16 cellular contexts compared by ENCODE assay signal in the genomic region with DNA sequence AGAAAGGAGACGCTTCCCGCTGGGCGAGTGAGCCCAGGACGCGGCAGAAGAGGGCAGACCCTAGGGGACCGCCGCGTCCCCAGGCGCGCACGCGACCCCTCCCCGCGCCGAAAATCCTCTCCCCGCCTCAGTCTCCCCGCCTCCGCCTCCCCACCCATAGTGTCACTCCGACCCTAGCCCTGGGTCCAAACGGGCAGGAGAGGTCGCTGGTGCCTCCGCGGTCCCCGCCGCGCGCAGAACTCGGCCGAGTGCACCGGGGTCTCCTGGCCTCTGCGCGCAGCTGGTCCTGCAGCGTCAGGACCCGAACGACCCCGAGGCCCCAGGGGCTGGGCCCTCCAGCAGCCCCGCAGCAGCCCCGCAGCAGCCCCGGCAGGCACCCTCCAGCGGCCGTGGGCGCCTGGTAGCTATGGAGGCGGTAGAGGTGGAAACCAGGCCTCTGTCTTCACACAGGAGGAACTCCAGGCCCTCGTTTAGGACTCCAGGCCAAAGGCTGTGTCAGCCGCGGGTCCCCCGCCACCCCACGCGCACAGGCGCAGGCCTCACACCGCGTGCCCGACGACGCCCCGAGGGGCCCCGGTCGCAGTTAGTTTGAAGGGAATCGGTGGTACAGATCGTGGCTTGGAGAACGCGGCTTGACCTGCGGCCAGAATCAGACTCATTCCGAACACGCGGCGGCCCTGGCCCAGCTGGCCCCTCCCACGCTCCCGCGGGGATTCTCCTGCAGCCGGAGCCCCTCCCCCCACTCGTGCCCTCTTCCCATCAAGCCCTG.
DNase-seq lines count a peak whose midpoint lies in the region; ATAC-seq, FAIRE-seq and TF ChIP-seq lines count a peak whose summit lies in the region.
"Had no signal": no experiment of that assay in that cellular context is flagged by ENCODE, and none has a peak within 500 bp of the region (broad histone marks: within the 10 kb centered on the region; RNA-seq: fewer than 3 reads in every experiment).

No MANE protein-coding gene starts in this region.

- H3K4me1 ChIP-seq in HUES6 (ENCODE audit: control insufficient read depth, insufficient read depth, low read length) (no peaks in the 10 kb centered on the region), endothelial cell of umbilical vein (ENCODE audit: control insufficient read depth, extremely low read depth, insufficient read depth, low read length) (no peaks in the 10 kb centered on the region), mesenchymal stem cell (ENCODE audit: control insufficient read depth, insufficient read depth, low read depth, low read length) (peaks cover 5% of the 10 kb centered on the region), skeletal muscle tissue (ENCODE audit: control insufficient read depth in 3 of 3, insufficient read depth in 3 of 3, low read length in 3 of 3) (peaks cover 5 to 13% (median 7%) of the 10 kb centered on the region in 3 donors)

- H4K91ac ChIP-seq in mesenchymal stem cell (ENCODE audit: low read length): no peak overlapping the region

- H3K9ac ChIP-seq in HUES6 (ENCODE audit: low read length): no peak overlapping the region
- H3K9ac ChIP-seq in endothelial cell of umbilical vein (replicated peaks; ENCODE audit: extremely low read depth, insufficient read depth, low read length): no peak overlapping the region
- no peak overlapping the region for H3K9ac ChIP-seq in mesenchymal stem cell (ENCODE audit: low read length)
- H3K9ac ChIP-seq in skeletal muscle tissue (ENCODE audit: low read depth in 1 of 3, low read length in 3 of 3): peak overlapping the region in 2 of 3 donors; percentile 16 to 57

- H3K36me3 ChIP-seq in HUES6 (ENCODE audit: control insufficient read depth, insufficient read depth, low read length): no peaks in the 10 kb centered on the region
- no peaks in the 10 kb centered on the region for H3K36me3 ChIP-seq in endothelial cell of umbilical vein (ENCODE audit: control insufficient read depth in 2 of 2, extremely low read depth in 1 of 2, insufficient read depth in 2 of 2, low read length in 2 of 2)
- H3K36me3 ChIP-seq in mesenchymal stem cell (ENCODE audit: control insufficient read depth in 1 of 2, insufficient read depth in 2 of 2, low read depth in 1 of 2, low read length in 2 of 2): no peaks in the 10 kb centered on the region
- no peaks in the 10 kb centered on the region for H3K36me3 ChIP-seq in skeletal muscle tissue (ENCODE audit: control insufficient read depth in 3 of 3, insufficient read depth in 3 of 3, low read length in 3 of 3)
- H3K36me3 ChIP-seq: tibial nerve, WERI-Rb-1 had no signal

- no peak for ATAC-seq in GM21390 (IDR thresholded peaks at IDR 0.05; ENCODE audit: unreplicated experiment)

- intact Hi-C loops in endothelial cell of umbilical vein (cut with micrococcal nuclease): no loop called here

- no peak overlapping the region for H3K4ac ChIP-seq in mesenchymal stem cell (ENCODE audit: low read depth in 1 of 2, low read length in 2 of 2)

- FAIRE-seq in endothelial cell of umbilical vein (lab: Jason Lieb, UNC) (no peak), H54 (lab: Jason Lieb, UNC) (no peak)
- FAIRE-seq: D721Med had no signal

- peak overlapping the region; percentile 45; the same call in 1 of the 2 replicates for H3K4me3 ChIP-seq in HUES6 (ENCODE audit: low read depth, low read length)
- H3K4me3 ChIP-seq in endothelial cell of umbilical vein (replicated peaks in 1 of 3; ENCODE audit: insufficient read depth in 1 of 3, low read depth in 1 of 3, low read length in 3 of 3): no peak overlapping the region
- H3K4me3 ChIP-seq in mesenchymal stem cell (ENCODE audit: insufficient read depth in 1 of 2, low read depth in 1 of 2, low read length in 2 of 2): peak overlapping the region in 1 of 2 experiments; percentile 47
- H3K4me3 ChIP-seq in skeletal muscle tissue (ENCODE audit: low read length in 3 of 3): peak overlapping the region in 2 of 3 donors; percentile 7 to 58

- H2BK120ac ChIP-seq in mesenchymal stem cell (ENCODE audit: low read depth, low read length): no peak overlapping the region

- no peak overlapping the region for H3K14ac ChIP-seq in mesenchymal stem cell (ENCODE audit: low read length in 2 of 2)

- no peak overlapping the region for H4K8ac ChIP-seq in mesenchymal stem cell (ENCODE audit: low read length)

- no TSS peak for BruUV-seq in endothelial cell of umbilical vein (replicated peaks; lab: Mats Ljungman, UMichigan)

- peak overlapping the region; percentile 57 for H2BK15ac ChIP-seq in mesenchymal stem cell (ENCODE audit: low read depth, poor library complexity, severe bottlenecking)

- H2AFZ ChIP-seq in endothelial cell of umbilical vein (ENCODE audit: low read depth, low read length) (no peak overlapping the region), mesenchymal stem cell (ENCODE audit: low read depth, low read length) (no peak overlapping the region)

- H3K9me3 ChIP-seq in HUES6 (ENCODE audit: control insufficient read depth, insufficient read depth, low read depth, low read length): peaks cover 4% of the 10 kb centered on the region; the same call in 1 of the 2 replicates
- H3K9me3 ChIP-seq in endothelial cell of umbilical vein (replicated peaks; ENCODE audit: control insufficient read depth, insufficient read depth, low read length): no peaks in the 10 kb centered on the region
- peaks cover 4% of the 10 kb centered on the region for H3K9me3 ChIP-seq in mesenchymal stem cell (ENCODE audit: control insufficient read depth, low read length)
- no peaks in the 10 kb centered on the region for H3K9me3 ChIP-seq in skeletal muscle tissue (ENCODE audit: control insufficient read depth in 3 of 3, low read length in 3 of 3)

- no peaks in the 10 kb centered on the region for H3K9me1 ChIP-seq in endothelial cell of umbilical vein (replicated peaks; ENCODE audit: control insufficient read depth, extremely low read depth, insufficient read depth, low read length)

- TF ChIP-seq POLR2A in endothelial cell of umbilical vein (IDR thresholded peaks at IDR 0.05; ENCODE audit: low read depth, low read length) (no peak), H54 (IDR thresholded peaks at IDR 0.05; ENCODE audit: low read depth, low read length) (no peak)

- H3K79me2 ChIP-seq in endothelial cell of umbilical vein (ENCODE audit: control insufficient read depth, insufficient read depth, low read length): no peaks in the 10 kb centered on the region

- H3K27ac ChIP-seq in HUES6 (ENCODE audit: low read depth, low read length) (no peak overlapping the region), endothelial cell of umbilical vein (ENCODE audit: insufficient read depth, low read depth, low read length) (no peak overlapping the region), mesenchymal stem cell (ENCODE audit: low read length, poor library complexity, severe bottlenecking) (no peak overlapping the region), skeletal muscle tissue (ENCODE audit: low read depth, low read length) (no peak overlapping the region)
- H3K27ac ChIP-seq: tibial nerve, WERI-Rb-1 had no signal

- H3K18ac ChIP-seq in mesenchymal stem cell (ENCODE audit: low read depth in 1 of 2, low read length in 2 of 2): no peak overlapping the region

- DNase-seq in endothelial cell of umbilical vein (ENCODE audit: low read depth, low spot score) (no peak), mesenchymal stem cell (no peak), GOT3 (lab: John Stamatoyannopoulos, UW) (no peak), H54 (ENCODE audit: insufficient read length, low spot score) (no peak), activated gamma-delta T cell treated with Interleukin-2 at 50 U/mL for 16 hours (no peak)
- DNase-seq: activated naive CD8-positive, alpha-beta T cell treated with anti-CD3 and anti-CD28 coated beads, Interleukin-2, amount 10 ng/mL, durations not matched to agents 7 days and 5 days; immature natural killer cell; naive B cell; NCI-H1105; NCI-H226; WERI-Rb-1 had no signal

- 93% methylated on average over 70 of the region's 72 CpGs for WGBS in mesenchymal stem cell

- no peak overlapping the region for H2BK12ac ChIP-seq in mesenchymal stem cell (ENCODE audit: low read length in 2 of 2)

- no peaks in the 10 kb centered on the region for H3K79me1 ChIP-seq in mesenchymal stem cell (replicated peaks; ENCODE audit: low read length, poor library complexity, severe bottlenecking)

- H4K20me1 ChIP-seq in endothelial cell of umbilical vein (replicated peaks; ENCODE audit: control insufficient read depth, extremely low read depth, insufficient read depth, low read length): no peaks in the 10 kb centered on the region

- no peak overlapping the region for H2BK5ac ChIP-seq in mesenchymal stem cell (ENCODE audit: low read depth, low read length, poor library complexity, severe bottlenecking)

- dilution Hi-C loops in endothelial cell of umbilical vein (cut with MboI; ENCODE audit: extremely low pct_ligation_motif_present, low sequenced_read_pairs): no loop called here

- H3K27me3 ChIP-seq in HUES6 (ENCODE audit: control insufficient read depth, insufficient read depth, low read length) (peaks cover 32% of the 10 kb centered on the region), endothelial cell of umbilical vein (ENCODE audit: control insufficient read depth in 2 of 2, insufficient read depth in 2 of 2, low read length in 2 of 2) (peaks cover 30 to 61% of the 10 kb centered on the region in 2 experiments), mesenchymal stem cell (ENCODE audit: control insufficient read depth in 1 of 2, insufficient read depth in 1 of 2, low read length in 2 of 2) (peaks cover 13 to 44% of the 10 kb centered on the region in 2 experiments), skeletal muscle tissue (ENCODE audit: control insufficient read depth in 3 of 3, insufficient read depth in 3 of 3, low read length in 3 of 3) (peaks cover 19 to 47% (median 37%) of the 10 kb centered on the region in 3 donors)

- H3K4me2 ChIP-seq in endothelial cell of umbilical vein (ENCODE audit: insufficient read depth, low read length) (no peak overlapping the region), mesenchymal stem cell (ENCODE audit: low read length, poor library complexity, severe bottlenecking) (no peak overlapping the region)

- TF ChIP-seq CTCF in endothelial cell of umbilical vein (IDR thresholded peaks at IDR 0.05; ENCODE audit: extremely low read depth in 1 of 2, insufficient read depth in 1 of 2, low read depth in 1 of 2, low read length in 2 of 2): no peak

- no peak overlapping the region for H2AK5ac ChIP-seq in mesenchymal stem cell (ENCODE audit: low read length, severe bottlenecking)

- POLR2A ChIA-PET in endothelial cell of umbilical vein (lab: Charles Lee): no interaction called here

- CTCF ChIA-PET in endothelial cell of umbilical vein (lab: Charles Lee): interaction anchor here (1.2 kb wide), 1 partner anchor 169 kb away, joined by 4 read pairs; no protein-coding TSS in a partner anchor

- H3K23ac ChIP-seq in mesenchymal stem cell (ENCODE audit: low read length in 2 of 2): no peak overlapping the region

TF ChIP-seq in endothelial cell of umbilical vein, 7 proteins besides CTCF, POLR2A, EP300 and RAD21:
- TF ChIP-seq MYC (IDR thresholded peaks at IDR 0.05; ENCODE audit: low read depth, low read length) (no peak), GATA2 (IDR thresholded peaks at IDR 0.05; ENCODE audit: insufficient read depth, insufficient read length, low read depth, low read length) (no peak), EZH2 (IDR thresholded peaks at IDR 0.05; ENCODE audit: borderline replicate concordance, low read depth, low read length, severe bottlenecking) (peak; percentile 81)

Comparison
In these comparisons a context has a peak if more than half of its experiments do, and no peak if none do; other contexts are left out.
1. H3K4me3 ChIP-seq: peak in HUES6 (single experiment) and skeletal muscle tissue (2 of 3); none in endothelial cell of umbilical vein (0 of 3).
2. H3K9ac ChIP-seq: peak in skeletal muscle tissue (2 of 3); none in HUES6 (single experiment), endothelial cell of umbilical vein (single experiment) and mesenchymal stem cell (single experiment).